In genomic region chr10:77901743-77902142, GRCh38 we compare ENCODE assay signal across 26 cellular contexts. TPM values are rescaled to one million over a fixed set of nuclear protein-coding genes. Genes with fewer than 3 reads are reported as not detected.
DNase-seq lines count a peak whose midpoint lies in the region; ATAC-seq and TF ChIP-seq lines count a peak whose summit lies in the region.
"Had no signal": no experiment of that assay in that cellular context is flagged by ENCODE, and none has a peak within 500 bp of the region (broad histone marks: within the 10 kb centered on the region; RNA-seq: fewer than 3 reads in every experiment).

No MANE protein-coding gene starts in this region.

- H3K4me3 Mint-ChIP-seq in endodermal cell = no peak overlapping the region
- H3K4me3 Mint-ChIP-seq in activated naive CD8-positive, alpha-beta T cell treated with anti-CD3 and anti-CD28 coated beads, Interleukin-2, amount 50 U/mL, for 24 hours = no peak overlapping the region
- no peak overlapping the region for H3K4me3 Mint-ChIP-seq in stimulated activated naive B cell treated with anti-CD40 and anti-IgM and Interleukin-4, amounts not matched to agents 10 μg/mL and 1 μg/mL and 100 μg/mL, for 72 hours
- H3K4me3 Mint-ChIP-seq: activated naive CD8-positive, alpha-beta T cell treated with anti-CD3 and anti-CD28 coated beads for 36 hours; CD14-positive monocyte; IgD-negative memory B cell; stimulated activated effector memory CD8-positive, alpha-beta T cell treated with anti-CD3 and anti-CD28 coated beads, Interleukin-12 subunit alpha, Interleukin-12 subunit beta, amount 100 ng/mL, for 72 hours had no signal

- H3K36me3 Mint-ChIP-seq in endodermal cell (ENCODE audit: low read depth) = peaks cover 21% of the 10 kb centered on the region
- no peaks in the 10 kb centered on the region for H3K36me3 Mint-ChIP-seq in activated naive CD8-positive, alpha-beta T cell treated with anti-CD3 and anti-CD28 coated beads, Interleukin-2, amount 50 U/mL, for 24 hours (ENCODE audit: low read depth)
- H3K36me3 Mint-ChIP-seq in stimulated activated naive B cell treated with anti-CD40 and anti-IgM and Interleukin-4, amounts not matched to agents 10 μg/mL and 1 μg/mL and 100 μg/mL, for 72 hours = no peaks in the 10 kb centered on the region
- H3K36me3 Mint-ChIP-seq: activated naive CD8-positive, alpha-beta T cell treated with anti-CD3 and anti-CD28 coated beads for 36 hours; CD14-positive monocyte; stimulated activated effector memory CD8-positive, alpha-beta T cell treated with anti-CD3 and anti-CD28 coated beads, Interleukin-12 subunit alpha, Interleukin-12 subunit beta, amount 100 ng/mL, for 72 hours had no signal

- H3K4me1 ChIP-seq in endodermal cell (ENCODE audit: control insufficient read depth, insufficient read depth, low read length) = peaks cover 5% of the 10 kb centered on the region
- peaks cover 0 to 36% (median 12%) of the 10 kb centered on the region in 4 donors for H3K4me1 ChIP-seq in right lobe of liver

- no peaks in the 10 kb centered on the region for H3K27me3 Mint-ChIP-seq in endodermal cell (ENCODE audit: insufficient read depth)
- peaks cover 3% of the 10 kb centered on the region for H3K27me3 Mint-ChIP-seq in activated naive CD8-positive, alpha-beta T cell treated with anti-CD3 and anti-CD28 coated beads, Interleukin-2, amount 50 U/mL, for 24 hours
- H3K27me3 Mint-ChIP-seq in stimulated activated naive B cell treated with anti-CD40 and anti-IgM and Interleukin-4, amounts not matched to agents 10 μg/mL and 1 μg/mL and 100 μg/mL, for 72 hours = peaks cover 16 to 18% of the 10 kb centered on the region in 2 donors
- H3K27me3 Mint-ChIP-seq: activated naive CD8-positive, alpha-beta T cell treated with anti-CD3 and anti-CD28 coated beads for 36 hours had no signal

- intact Hi-C loops in right lobe of liver (cut with DNase I) (no loop called here), sciatic nerve (cut with DNase I) (no loop called here)

- H3K27me3 ChIP-seq in endodermal cell (ENCODE audit: control insufficient read depth, insufficient read depth, low read length, poor library complexity, severe bottlenecking) = no peaks in the 10 kb centered on the region
- H3K27me3 ChIP-seq in right lobe of liver = no peaks in the 10 kb centered on the region
- H3K27me3 ChIP-seq: body of pancreas, ovary had no signal

- CTCF ChIA-PET in RWPE1 (lab: Yijun Ruan, JAX) = interaction anchor here (0.6 kb wide), 1 partner anchor 13 kb away, joined by 5 read pairs; no protein-coding TSS in a partner anchor

- H3K9ac ChIP-seq in endodermal cell (ENCODE audit: extremely low read depth, low read length, poor library complexity, severe bottlenecking) = no peak overlapping the region

- peaks cover 29% of the 10 kb centered on the region for H3K4me1 Mint-ChIP-seq in endodermal cell
- H3K4me1 Mint-ChIP-seq in activated naive CD8-positive, alpha-beta T cell treated with anti-CD3 and anti-CD28 coated beads, Interleukin-2, amount 50 U/mL, for 24 hours = no peaks in the 10 kb centered on the region
- H3K4me1 Mint-ChIP-seq in stimulated activated naive B cell treated with anti-CD40 and anti-IgM and Interleukin-4, amounts not matched to agents 10 μg/mL and 1 μg/mL and 100 μg/mL, for 72 hours = no peaks in the 10 kb centered on the region
- H3K4me1 Mint-ChIP-seq: activated naive CD8-positive, alpha-beta T cell treated with anti-CD3 and anti-CD28 coated beads for 36 hours had no signal

- POLR2A ChIA-PET in RWPE1 (lab: Yijun Ruan, JAX; ENCODE audit: low non-redundant PET) = interaction anchor here (1.0 kb wide), 1 partner anchor 28 kb away, joined by 3 read pairs; no protein-coding TSS in a partner anchor

- H3K9me3 Mint-ChIP-seq in endodermal cell = no peaks in the 10 kb centered on the region
- H3K9me3 Mint-ChIP-seq in activated naive CD8-positive, alpha-beta T cell treated with anti-CD3 and anti-CD28 coated beads, Interleukin-2, amount 50 U/mL, for 24 hours = no peaks in the 10 kb centered on the region
- H3K9me3 Mint-ChIP-seq in stimulated activated naive B cell treated with anti-CD40 and anti-IgM and Interleukin-4, amounts not matched to agents 10 μg/mL and 1 μg/mL and 100 μg/mL, for 72 hours = no peaks in the 10 kb centered on the region
- H3K9me3 Mint-ChIP-seq: activated naive CD8-positive, alpha-beta T cell treated with anti-CD3 and anti-CD28 coated beads for 36 hours; activated T-helper 2 cell treated with anti-CD3 and anti-CD28 coated beads, Interferon-gamma antibody, Interleukin-2, Interleukin-4, amounts not matched to agents 10 μg/mL and 5 μg/mL and 100 μg/mL, durations not matched to agents 14 hours and 24 hours and 36 hours; IgD-negative memory B cell; stimulated activated effector memory CD8-positive, alpha-beta T cell treated with anti-CD3 and anti-CD28 coated beads, Interleukin-12 subunit alpha, Interleukin-12 subunit beta, amount 100 ng/mL, for 72 hours had no signal

- H3K9me3 ChIP-seq in endodermal cell (ENCODE audit: control insufficient read depth, low read length) (no peaks in the 10 kb centered on the region), right lobe of liver (no peaks in the 10 kb centered on the region)
- H3K9me3 ChIP-seq: body of pancreas, ovary, thoracic aorta had no signal

- TF ChIP-seq CTCF in RWPE1 (conservative IDR thresholded peaks at IDR 0.05; ENCODE audit: low read depth) (no peak), endodermal cell (conservative IDR thresholded peaks at IDR 0.05) (no peak), right lobe of liver (IDR thresholded peaks at IDR 0.05) (no peak)

- H3K4me3 ChIP-seq in endodermal cell (ENCODE audit: low read length) (no peak overlapping the region), right lobe of liver (no peak overlapping the region)
- H3K4me3 ChIP-seq: body of pancreas, lung, ovary, SK-N-MC, thoracic aorta had no signal

- ATAC-seq in right lobe of liver = peak; percentile 13 to 31 (median 18)
- peak; percentile 45 for ATAC-seq in sciatic nerve
- no peak for ATAC-seq in activated naive CD8-positive, alpha-beta T cell treated with anti-CD3 and anti-CD28 coated beads, Interleukin-2, amount 50 U/mL, for 24 hours
- no peak for ATAC-seq in stimulated activated naive B cell treated with anti-CD40 and anti-IgM and Interleukin-4, amounts not matched to agents 10 μg/mL and 1 μg/mL and 100 μg/mL, for 72 hours (replicated peaks)
- ATAC-seq: body of pancreas; stimulated activated effector memory CD8-positive, alpha-beta T cell treated with anti-CD3 and anti-CD28 coated beads, Interleukin-12 subunit alpha, Interleukin-12 subunit beta, amount 100 ng/mL, for 72 hours had no signal

- TF ChIP-seq POLR2A in right lobe of liver (IDR thresholded peaks at IDR 0.05) = no peak

- H3K27ac Mint-ChIP-seq in endodermal cell = peak overlapping the region; percentile 74
- H3K27ac Mint-ChIP-seq in activated naive CD8-positive, alpha-beta T cell treated with anti-CD3 and anti-CD28 coated beads, Interleukin-2, amount 50 U/mL, for 24 hours = no peak overlapping the region
- H3K27ac Mint-ChIP-seq in stimulated activated naive B cell treated with anti-CD40 and anti-IgM and Interleukin-4, amounts not matched to agents 10 μg/mL and 1 μg/mL and 100 μg/mL, for 72 hours = no peak overlapping the region
- H3K27ac Mint-ChIP-seq: activated naive CD8-positive, alpha-beta T cell treated with anti-CD3 and anti-CD28 coated beads for 36 hours; activated T-helper 2 cell treated with anti-CD3 and anti-CD28 coated beads, Interferon-gamma antibody, Interleukin-2, Interleukin-4, amounts not matched to agents 10 μg/mL and 5 μg/mL and 100 μg/mL, durations not matched to agents 14 hours and 24 hours and 36 hours; IgD-negative memory B cell; stimulated activated effector memory CD8-positive, alpha-beta T cell treated with anti-CD3 and anti-CD28 coated beads, Interleukin-12 subunit alpha, Interleukin-12 subunit beta, amount 100 ng/mL, for 72 hours had no signal

- WGBS in endodermal cell (ENCODE audit: insufficient coverage in 1 of 2, insufficient read length in 1 of 2), 2 experiments = 95 to 96% methylated on average over 4 to 6 of the region's 6 CpGs
- 80% methylated on average over 3 of the region's 6 CpGs for WGBS in right lobe of liver (ENCODE audit: insufficient coverage, low coverage, low lambda C conversion rate, missing lambda C conversion rate)

- H3K36me3 ChIP-seq in endodermal cell (ENCODE audit: control insufficient read depth, insufficient read depth, low read length) (no peaks in the 10 kb centered on the region), right lobe of liver (no peaks in the 10 kb centered on the region)
- H3K36me3 ChIP-seq: ovary, thoracic aorta had no signal

- DNase-seq in RWPE1 (ENCODE audit: low spot score) (no peak), endodermal cell (no peak), right lobe of liver (no peak), sciatic nerve (ENCODE audit: low spot score) (no peak), NCI-H2171 (lab: John Stamatoyannopoulos, UW) (no peak)
- DNase-seq in activated naive CD8-positive, alpha-beta T cell treated with anti-CD3 and anti-CD28 coated beads, Interleukin-2, amount 50 U/mL, for 24 hours = no peak
- DNase-seq in stimulated activated naive B cell treated with anti-CD40 and anti-IgM and Interleukin-4, amounts not matched to agents 10 μg/mL and 1 μg/mL and 100 μg/mL, for 72 hours = no peak
- DNase-seq in stimulated activated naive CD4-positive, alpha-beta T cell treated with Interleukin-2 at 50 U/mL for 16 hours (lab: John Stamatoyannopoulos, UW) = no peak
- DNase-seq: activated CD4-positive, alpha-beta T cell treated with anti-CD3 and anti-CD28 coated beads, Interleukin-2, amount 50 U/mL, for 1 hour; activated CD8-positive, alpha-beta memory T cell treated with anti-CD3 and anti-CD28 coated beads, Interleukin-2, amount 50 U/mL, for 48 hours; activated naive CD8-positive, alpha-beta T cell treated with anti-CD3 and anti-CD28 coated beads for 36 hours; body of pancreas; H7; MM.1S; NCI-H1436; NCI-H524 treated with DMSO at 0.1 percent for 48 hours; ovary; stimulated activated CD4-positive, alpha-beta T cell treated with anti-CD3 and anti-CD28 coated beads, Interleukin-1b, Interleukin-23, amount 100 ng/mL, for 48 hours had no signal

- H3K27ac ChIP-seq in RWPE1 (peak overlapping the region; percentile 99), endodermal cell (ENCODE audit: low read depth, low read length) (no peak overlapping the region), right lobe of liver (peak overlapping the region in 1 of 3 donors; percentile 68)
- H3K27ac ChIP-seq: body of pancreas, ovary, SK-N-MC, thoracic aorta, VCaP had no signal

RNA-seq across cellular contexts. Expression of gene DLG5, which starts 24.8 kb away (rescaled TPM):
- total RNA-seq in endodermal cell (10 to 100 TPM; 79.4 to 83.4 TPM), right lobe of liver (1 to 10 TPM; 5.6 to 8.8 (median 7.6) TPM), sciatic nerve (31.3 TPM)
- polyA plus RNA-seq in endodermal cell (2013, experiment 1 of 2) = 55.8 TPM
- polyA plus RNA-seq in endodermal cell (2013, experiment 2 of 2) = 53.5 TPM

Comparison
In these comparisons a context has a peak if more than half of its experiments do, and no peak if none do; other contexts are left out.
1. ATAC-seq: peak in right lobe of liver (4 of 4) and sciatic nerve (single experiment); none in activated naive CD8-positive, alpha-beta T cell treated with anti-CD3 and anti-CD28 coated beads, Interleukin-2, amount 50 U/mL, for 24 hours (single experiment) and stimulated activated naive B cell treated with anti-CD40 and anti-IgM and Interleukin-4, amounts not matched to agents 10 μg/mL and 1 μg/mL and 100 μg/mL, for 72 hours (0 of 2).